16 cellular contexts compared by ENCODE assay signal in genomic region chr1:70467531-70467930, GRCh38. TPM values are rescaled to one million over a fixed set of nuclear protein-coding genes. Genes with fewer than 3 reads are reported as not detected.
DNase-seq lines count a peak whose midpoint lies in the region; ATAC-seq and TF ChIP-seq lines count a peak whose summit lies in the region.
"Had no signal": no experiment of that assay in that cellular context is flagged by ENCODE, and none has a peak within 500 bp of the region (broad histone marks: within the 10 kb centered on the region; RNA-seq: fewer than 3 reads in every experiment).

No MANE protein-coding gene starts in this region.

- BruUV-seq in IMR-90 (replicated peaks; lab: Mats Ljungman, UMichigan): no TSS peak

- H3K36me3 ChIP-seq in IMR-90 (ENCODE audit: control insufficient read depth, insufficient read depth, low read length): no peaks in the 10 kb centered on the region
- H3K36me3 ChIP-seq in osteoblast (ENCODE audit: insufficient read depth, low read length): no peaks in the 10 kb centered on the region
- no peaks in the 10 kb centered on the region for H3K36me3 ChIP-seq in upper lobe of left lung
- H3K36me3 ChIP-seq: BLaER1 treated with 17β-estradiol and CSF1 and Interleukin-3, amounts not matched to agents 10 nM and 100 nM had no signal

- no peak for DNase-seq in IMR-90
- no peak for DNase-seq in endothelial cell (ENCODE audit: low spot score)
- no peak for DNase-seq in osteoblast (ENCODE audit: insufficient read length, low spot score, missing footprints)
- no peak for DNase-seq in upper lobe of left lung
- no peak for DNase-seq in left cardiac atrium
- no peak for DNase-seq in NCI-H1436 treated with DMSO at 0.1 percent for 48 hours (lab: John Stamatoyannopoulos, UW)
- DNase-seq: Calu3; CD8-positive, alpha-beta T cell; DND-41; EL; HCEC 1CT had no signal

- H2AFZ ChIP-seq in IMR-90 (replicated peaks; ENCODE audit: low read length, poor library complexity): peak overlapping the region; percentile 21
- H2AFZ ChIP-seq in osteoblast (ENCODE audit: low read length): peak overlapping the region; percentile 47

- no peak overlapping the region for H2AK5ac ChIP-seq in IMR-90 (ENCODE audit: low read depth, low read length)

- H3K4me1 ChIP-seq in IMR-90 (ENCODE audit: control insufficient read depth, insufficient read depth, low read length): no peaks in the 10 kb centered on the region
- no peaks in the 10 kb centered on the region for H3K4me1 ChIP-seq in osteoblast (ENCODE audit: insufficient read depth, low read length)
- no peaks in the 10 kb centered on the region for H3K4me1 ChIP-seq in upper lobe of left lung
- H3K4me1 ChIP-seq: BLaER1 treated with 17β-estradiol and CSF1 and Interleukin-3, amounts not matched to agents 10 nM and 100 nM had no signal

- CTCF ChIA-PET in IMR-90 (lab: Yijun Ruan, JAX): no interaction called here

- H3K23ac ChIP-seq in IMR-90 (ENCODE audit: low read depth, low read length): no peak overlapping the region

- no peak overlapping the region for H3K56ac ChIP-seq in IMR-90 (ENCODE audit: extremely low read depth, insufficient read depth, low read length)

- H2BK20ac ChIP-seq in IMR-90 (ENCODE audit: low read depth, low read length): no peak overlapping the region

- in situ Hi-C loops in IMR-90 (cut with MboI; ENCODE audit: low sequenced_read_pairs): no loop called here

- H4K91ac ChIP-seq in IMR-90 (ENCODE audit: insufficient read depth, low read depth, low read length): no peak overlapping the region

- no peaks in the 10 kb centered on the region for H3K9me1 ChIP-seq in IMR-90 (ENCODE audit: insufficient read depth, low read length)

- no peak overlapping the region for H2BK15ac ChIP-seq in IMR-90 (ENCODE audit: low read depth, low read length)

- no peaks in the 10 kb centered on the region for H3K27me3 Mint-ChIP-seq in endothelial cell (ENCODE audit: unreplicated experiment)

- no peak overlapping the region for H3K9ac ChIP-seq in IMR-90 (ENCODE audit: low read depth, low read length)
- H3K9ac ChIP-seq: BLaER1 treated with 17β-estradiol and CSF1 and Interleukin-3, amounts not matched to agents 10 nM and 100 nM had no signal

- no peak for TF ChIP-seq EP300 in upper lobe of left lung (IDR thresholded peaks at IDR 0.05)

- TF ChIP-seq RAD21 in IMR-90 (IDR thresholded peaks at IDR 0.05; ENCODE audit: low read length): no peak

- no peak overlapping the region for H3K14ac ChIP-seq in IMR-90 (replicated peaks; ENCODE audit: low read depth, low read length)

- no peak overlapping the region for H3K4ac ChIP-seq in IMR-90 (ENCODE audit: low read depth, low read length)

- no peaks in the 10 kb centered on the region for H3K9me3 Mint-ChIP-seq in endothelial cell (ENCODE audit: unreplicated experiment)

- H3K27ac Mint-ChIP-seq in endothelial cell (ENCODE audit: unreplicated experiment): peak overlapping the region; percentile 2
- H3K27ac Mint-ChIP-seq: B cell; CD8-positive, alpha-beta T cell; IgD-negative memory B cell had no signal

- H2BK5ac ChIP-seq in IMR-90 (ENCODE audit: low read depth, low read length, poor library complexity, severe bottlenecking): no peak overlapping the region

- H3K27me3 ChIP-seq in IMR-90 (ENCODE audit: control insufficient read depth, insufficient read depth, low read length) (peaks cover 4% of the 10 kb centered on the region; the same call in 1 of the 2 replicates), osteoblast (ENCODE audit: insufficient read depth, low read length) (no peaks in the 10 kb centered on the region), upper lobe of left lung (no peaks in the 10 kb centered on the region)
- H3K27me3 ChIP-seq: BLaER1 treated with 17β-estradiol and CSF1 and Interleukin-3, amounts not matched to agents 10 nM and 100 nM had no signal

- no peak overlapping the region for H4K8ac ChIP-seq in IMR-90 (ENCODE audit: low read depth in 2 of 2, low read length in 2 of 2)

- POLR2A ChIA-PET in IMR-90 (lab: Charles Lee; ENCODE audit: unreplicated experiment): no interaction called here

- no peak for TF ChIP-seq CTCF in IMR-90 (conservative IDR thresholded peaks at IDR 0.05; ENCODE audit: low read depth, low read length)
- TF ChIP-seq CTCF in endothelial cell (IDR thresholded peaks at IDR 0.05; ENCODE audit: unreplicated experiment): no peak
- no peak for TF ChIP-seq CTCF in osteoblast (IDR thresholded peaks at IDR 0.05; ENCODE audit: extremely low read depth, low read depth, low read length)
- no peak for TF ChIP-seq CTCF in upper lobe of left lung (IDR thresholded peaks at IDR 0.05)

- H3K4me3 ChIP-seq in IMR-90 (ENCODE audit: insufficient read depth, low read depth, low read length) (no peak overlapping the region), osteoblast (ENCODE audit: insufficient read depth, low read length) (no peak overlapping the region), upper lobe of left lung (no peak overlapping the region)
- H3K4me3 ChIP-seq: BLaER1 treated with 17β-estradiol and CSF1 and Interleukin-3, amounts not matched to agents 10 nM and 100 nM had no signal

- H3K36me3 Mint-ChIP-seq in endothelial cell (ENCODE audit: low read depth, unreplicated experiment): no peaks in the 10 kb centered on the region
- H3K36me3 Mint-ChIP-seq: CD8-positive, alpha-beta T cell had no signal

- 33% methylated on average over 1 of the region's 6 CpGs; no CpG with 5 or more reads in 1 of the 2 experiments for WGBS in IMR-90 (ENCODE audit: extremely low coverage in 2 of 2, insufficient read length in 1 of 2), 2 experiments
- 53 to 86% methylated on average over 2 to 6 of the region's 6 CpGs for WGBS in upper lobe of left lung, 2 donors

- H3K4me1 Mint-ChIP-seq in endothelial cell (ENCODE audit: unreplicated experiment): peaks cover 7% of the 10 kb centered on the region
- H3K4me1 Mint-ChIP-seq: B cell, IgD-negative memory B cell had no signal

- H3K4me3 Mint-ChIP-seq in endothelial cell (ENCODE audit: unreplicated experiment): no peak overlapping the region
- H3K4me3 Mint-ChIP-seq: B cell; CD8-positive, alpha-beta T cell; IgD-negative memory B cell had no signal

- ATAC-seq in IMR-90 (ENCODE audit: low read depth) (no peak), upper lobe of left lung (ENCODE audit: low FRiP score in 2 of 2) (peak; percentile 8 to 37), HG02870 (IDR thresholded peaks at IDR 0.05; ENCODE audit: unreplicated experiment) (no peak), left cardiac atrium (no peak)
- ATAC-seq: CD8-positive, alpha-beta T cell had no signal

- TF ChIP-seq POLR2A in IMR-90 (IDR thresholded peaks at IDR 0.05; ENCODE audit: low read depth, low read length) (no peak), upper lobe of left lung (IDR thresholded peaks at IDR 0.05) (no peak)

- H3K79me2 ChIP-seq in osteoblast (ENCODE audit: insufficient read depth, low read length): no peaks in the 10 kb centered on the region

- H2BK120ac ChIP-seq in IMR-90 (ENCODE audit: low read depth, low read length): no peak overlapping the region

- intact Hi-C loops in IMR-90 (cut with micrococcal nuclease) (no loop called here), left cardiac atrium (cut with DNase I) (no loop called here)

- no peak overlapping the region for H3K18ac ChIP-seq in IMR-90 (ENCODE audit: low read depth, low read length)

- H3K4me2 ChIP-seq in IMR-90 (ENCODE audit: low read depth, low read length): no peak overlapping the region
- H3K4me2 ChIP-seq in osteoblast (ENCODE audit: insufficient read depth, low read length): no peak overlapping the region
- H3K4me2 ChIP-seq: BLaER1 treated with 17β-estradiol and CSF1 and Interleukin-3, amounts not matched to agents 10 nM and 100 nM had no signal

- H4K5ac ChIP-seq in IMR-90 (ENCODE audit: low read depth, low read length): no peak overlapping the region

- dilution Hi-C loops in IMR-90 (cut with HindIII; ENCODE audit: low sequenced_read_pairs, unreplicated experiment): no loop called here

- no peak overlapping the region for H3K27ac ChIP-seq in IMR-90 (ENCODE audit: insufficient read depth, low read length)
- no peak overlapping the region for H3K27ac ChIP-seq in osteoblast (ENCODE audit: low read depth, low read length)
- H3K27ac ChIP-seq in upper lobe of left lung: no peak overlapping the region
- H3K27ac ChIP-seq: BLaER1 treated with 17β-estradiol and CSF1 and Interleukin-3, amounts not matched to agents 10 nM and 100 nM; HL-60 had no signal

- H2AK9ac ChIP-seq in IMR-90 (replicated peaks; ENCODE audit: low read depth, low read length, poor library complexity): no peak overlapping the region

- no peaks in the 10 kb centered on the region for H3K79me1 ChIP-seq in IMR-90 (ENCODE audit: low read depth in 1 of 2, low read length in 2 of 2)

- H3K9me3 ChIP-seq in IMR-90 (ENCODE audit: control insufficient read depth, insufficient read depth, low read length) (peaks cover 2% of the 10 kb centered on the region; the same call in 1 of the 2 replicates), osteoblast (ENCODE audit: low read depth, low read length) (no peaks in the 10 kb centered on the region), upper lobe of left lung (no peaks in the 10 kb centered on the region)
- H3K9me3 ChIP-seq: BLaER1 treated with 17β-estradiol and CSF1 and Interleukin-3, amounts not matched to agents 10 nM and 100 nM had no signal

- H4K20me1 ChIP-seq in IMR-90 (ENCODE audit: insufficient read depth, low read length): no peaks in the 10 kb centered on the region
- H4K20me1 ChIP-seq in osteoblast (ENCODE audit: insufficient read depth, low read length): no peaks in the 10 kb centered on the region
- H4K20me1 ChIP-seq: BLaER1 treated with 17β-estradiol and CSF1 and Interleukin-3, amounts not matched to agents 10 nM and 100 nM had no signal

TF ChIP-seq in IMR-90, 13 proteins besides CTCF, POLR2A, EP300 and RAD21 (continues in another document):
- TF ChIP-seq RCOR1 (IDR thresholded peaks at IDR 0.05; ENCODE audit: insufficient replicate concordance, low read length): no peak
- TF ChIP-seq FOS (IDR thresholded peaks at IDR 0.05; ENCODE audit: low read depth, low read length): no peak
- no peak for TF ChIP-seq MAFK (IDR thresholded peaks at IDR 0.05; ENCODE audit: low read depth, low read length)
- TF ChIP-seq ELK1 (IDR thresholded peaks at IDR 0.05; ENCODE audit: borderline replicate concordance, low read depth, low read length): no peak

RNA-seq across cellular contexts. Expression of gene CTH, which starts 56.5 kb away (rescaled TPM):
- 2.5 and 2.7 TPM in 2 replicates for total RNA-seq in IMR-90 (2012; rRNA removed)
- 2.8 and 3.0 TPM in 2 replicates for polyA plus RNA-seq in IMR-90 (2012; rRNA removed)
- polyA plus RNA-seq in IMR-90 (2012; cell fraction: cytosol; rRNA removed): 1.2 and 1.4 TPM in 2 replicates
- 1.2 and 5.2 TPM in 2 replicates for polyA plus RNA-seq in IMR-90 (2012; cell fraction: nucleus; rRNA removed; ENCODE audit: low replicate concordance)
- total RNA-seq in endothelial cell (ENCODE audit: unreplicated experiment): 20.2 TPM
- 11.2 and 13.8 TPM in 2 replicates for total RNA-seq in osteoblast
- total RNA-seq in upper lobe of left lung: 1 to 10 TPM; 2.4 to 9.7 (median 5.9) TPM
- 1 to 10 TPM; 1.3 to 1.5 TPM for total RNA-seq in left cardiac atrium

Comparison
In these comparisons a context has a peak if more than half of its experiments do, and no peak if none do; other contexts are left out.
1. ATAC-seq: peak in upper lobe of left lung (2 of 2); none in IMR-90 (single experiment), HG02870 (single experiment) and left cardiac atrium (0 of 2).